In genomic region chr15:71677766-71678165, GRCh38 we compare ENCODE assay signal across 1 cellular context.
TF ChIP-seq lines count a peak whose summit lies in the region.

No MANE protein-coding gene starts in this region.

TF ChIP-seq in SK-N-SH, 30 proteins besides CTCF, POLR2A, EP300 and RAD21 (continued from another document):
- TF ChIP-seq, protein P1, sequence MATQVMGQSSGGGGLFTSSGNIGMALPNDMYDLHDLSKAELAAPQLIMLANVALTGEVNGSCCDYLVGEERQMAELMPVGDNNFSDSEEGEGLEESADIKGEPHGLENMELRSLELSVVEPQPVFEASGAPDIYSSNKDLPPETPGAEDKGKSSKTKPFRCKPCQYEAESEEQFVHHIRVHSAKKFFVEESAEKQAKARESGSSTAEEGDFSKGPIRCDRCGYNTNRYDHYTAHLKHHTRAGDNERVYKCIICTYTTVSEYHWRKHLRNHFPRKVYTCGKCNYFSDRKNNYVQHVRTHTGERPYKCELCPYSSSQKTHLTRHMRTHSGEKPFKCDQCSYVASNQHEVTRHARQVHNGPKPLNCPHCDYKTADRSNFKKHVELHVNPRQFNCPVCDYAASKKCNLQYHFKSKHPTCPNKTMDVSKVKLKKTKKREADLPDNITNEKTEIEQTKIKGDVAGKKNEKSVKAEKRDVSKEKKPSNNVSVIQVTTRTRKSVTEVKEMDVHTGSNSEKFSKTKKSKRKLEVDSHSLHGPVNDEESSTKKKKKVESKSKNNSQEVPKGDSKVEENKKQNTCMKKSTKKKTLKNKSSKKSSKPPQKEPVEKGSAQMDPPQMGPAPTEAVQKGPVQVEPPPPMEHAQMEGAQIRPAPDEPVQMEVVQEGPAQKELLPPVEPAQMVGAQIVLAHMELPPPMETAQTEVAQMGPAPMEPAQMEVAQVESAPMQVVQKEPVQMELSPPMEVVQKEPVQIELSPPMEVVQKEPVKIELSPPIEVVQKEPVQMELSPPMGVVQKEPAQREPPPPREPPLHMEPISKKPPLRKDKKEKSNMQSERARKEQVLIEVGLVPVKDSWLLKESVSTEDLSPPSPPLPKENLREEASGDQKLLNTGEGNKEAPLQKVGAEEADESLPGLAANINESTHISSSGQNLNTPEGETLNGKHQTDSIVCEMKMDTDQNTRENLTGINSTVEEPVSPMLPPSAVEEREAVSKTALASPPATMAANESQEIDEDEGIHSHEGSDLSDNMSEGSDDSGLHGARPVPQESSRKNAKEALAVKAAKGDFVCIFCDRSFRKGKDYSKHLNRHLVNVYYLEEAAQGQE (IDR thresholded peaks at IDR 0.05; ENCODE audit: low read depth, low read length): no peak
- TF ChIP-seq RFX5 (IDR thresholded peaks at IDR 0.05; ENCODE audit: low read length): no peak
TF ChIP-seq in SK-N-SH: peak in this region for 0.
